Comparison of ENCODE assay signal across 36 cellular contexts in genomic region chr7:30929686-30930085, GRCh38. TPM values are rescaled to one million over a fixed set of nuclear protein-coding genes. Genes with fewer than 3 reads are reported as not detected.
DNase-seq lines count a peak whose midpoint lies in the region; ATAC-seq and TF ChIP-seq lines count a peak whose summit lies in the region.
"Had no signal": no experiment of that assay in that cellular context is flagged by ENCODE, and none has a peak within 500 bp of the region (broad histone marks: within the 10 kb centered on the region; RNA-seq: fewer than 3 reads in every experiment).

No MANE protein-coding gene starts in this region.

- no peaks in the 10 kb centered on the region for H3K9me3 ChIP-seq in body of pancreas
- H3K9me3 ChIP-seq in mucosa of descending colon = no peaks in the 10 kb centered on the region
- no peaks in the 10 kb centered on the region for H3K9me3 ChIP-seq in testis
- H3K9me3 ChIP-seq: adrenal gland, ovary, right atrium auricular region had no signal

- no peak overlapping the region for H3K27ac Mint-ChIP-seq in glutamatergic neuron (ENCODE audit: unreplicated experiment)
- H3K27ac Mint-ChIP-seq: memory B cell, naive B cell, T-helper 17 cell had no signal

- 65 to 76% methylated on average over 4 of the region's 4 CpGs for WGBS in body of pancreas, 2 donors
- 95 to 100% methylated on average over 3 to 4 of the region's 4 CpGs for WGBS in testis, 2 donors

- no peak for ATAC-seq in Right ventricle myocardium inferior
- ATAC-seq in body of pancreas = no peak
- ATAC-seq in mucosa of descending colon = no peak
- no peak for ATAC-seq in HG03280 (IDR thresholded peaks at IDR 0.05; ENCODE audit: unreplicated experiment)
- ATAC-seq: activated CD4-positive, CD25-positive, alpha-beta regulatory T cell treated with anti-CD3 and anti-CD28 coated beads, Interleukin-2, amount 50 U/mL, for 24 hours; heart left ventricle; left colon; T-helper 17 cell had no signal

- no peak for TF ChIP-seq CTCF in body of pancreas (IDR thresholded peaks at IDR 0.05)
- TF ChIP-seq CTCF in mucosa of descending colon (IDR thresholded peaks at IDR 0.05) = no peak
- TF ChIP-seq CTCF in testis (IDR thresholded peaks at IDR 0.05) = no peak
- no peak for TF ChIP-seq CTCF in glutamatergic neuron (IDR thresholded peaks at IDR 0.05; ENCODE audit: partially characterized antibody, unreplicated experiment)

- peaks cover 25% of the 10 kb centered on the region for H3K4me1 ChIP-seq in body of pancreas
- H3K4me1 ChIP-seq in mucosa of descending colon (ENCODE audit: low read depth) = no peaks in the 10 kb centered on the region
- no peaks in the 10 kb centered on the region for H3K4me1 ChIP-seq in testis
- H3K4me1 ChIP-seq: adrenal gland had no signal

- TF ChIP-seq POLR2A in body of pancreas (IDR thresholded peaks at IDR 0.05) (no peak), testis (IDR thresholded peaks at IDR 0.05) (no peak)

- H3K27me3 ChIP-seq in body of pancreas (no peaks in the 10 kb centered on the region), testis (no peaks in the 10 kb centered on the region)
- H3K27me3 ChIP-seq: adrenal gland; BLaER1 treated with 17β-estradiol and CSF1 and Interleukin-3, amounts not matched to agents 10 nM and 100 nM; heart left ventricle; ovary; right atrium auricular region had no signal

- DNase-seq in cardiac septum (ENCODE audit: low spot score) = peak; percentile 61
- DNase-seq in Right ventricle myocardium inferior (ENCODE audit: missing footprints) = no peak
- peak; percentile 1 to 9 (median 6) for DNase-seq in body of pancreas
- peak in 2 of 3 donors; percentile 1 to 13 for DNase-seq in mucosa of descending colon
- peak; percentile 1 for DNase-seq in testis
- no peak for DNase-seq in hippocampal formation (lab: John Stamatoyannopoulos, UW)
- no peak for DNase-seq in glutamatergic neuron
- DNase-seq: activated CD4-positive, alpha-beta T cell treated with anti-CD3 and anti-CD28 coated beads, Interleukin-2, amount 50 U/mL, for 48 hours; activated naive CD4-positive, alpha-beta T cell treated with Interleukin-2 at 50 U/mL for 16 hours; COR-L47; DMS79; effector CD4-positive, alpha-beta T cell; GDM1; Karpas-422; left colon; naive B cell; NCI-H1436; NCI-H446; NCI-H82; stimulated activated CD4-positive, alpha-beta T cell treated with anti-CD3 and anti-CD28 coated beads, Interleukin-2, amount 100 ng/mL, for 48 hours had no signal

- H3K36me3 ChIP-seq in body of pancreas (replicated peaks in 1 of 2; ENCODE audit: insufficient read depth in 1 of 2, low read depth in 2 of 2) = peaks cover 2 to 6% of the 10 kb centered on the region in 2 donors
- H3K36me3 ChIP-seq in mucosa of descending colon (ENCODE audit: low read depth) = no peaks in the 10 kb centered on the region
- H3K36me3 ChIP-seq in testis (ENCODE audit: low read depth, missing control alignments) = no peaks in the 10 kb centered on the region
- H3K36me3 ChIP-seq: adrenal gland; BLaER1 treated with 17β-estradiol and CSF1 and Interleukin-3, amounts not matched to agents 10 nM and 100 nM; ovary had no signal

- peak overlapping the region; percentile 28 to 89 (median 87) for H3K27ac ChIP-seq in body of pancreas
- no peak overlapping the region for H3K27ac ChIP-seq in testis
- H3K27ac ChIP-seq: adrenal gland; BLaER1 treated with 17β-estradiol and CSF1 and Interleukin-3, amounts not matched to agents 10 nM and 100 nM; epithelial cell of prostate; HL-60; ovary; right atrium auricular region; SK-N-MC had no signal

- intact Hi-C loops in cardiac septum (cut with DNase I) = no loop called here
- intact Hi-C loops in Right ventricle myocardium inferior (cut with DNase I) = no loop called here
- intact Hi-C loops in body of pancreas (cut with DNase I) = no loop called here
- intact Hi-C loops in mucosa of descending colon (cut with DNase I, micrococcal nuclease) = no loop called here
- intact Hi-C loops in testis (cut with DNase I; ENCODE audit: low total_unique reads) = no loop called here

- H3K4me3 ChIP-seq in body of pancreas (no peak overlapping the region), mucosa of descending colon (no peak overlapping the region), testis (no peak overlapping the region)
- H3K4me3 ChIP-seq: adrenal gland; BLaER1 treated with 17β-estradiol and CSF1 and Interleukin-3, amounts not matched to agents 10 nM and 100 nM; heart left ventricle; ovary; right atrium auricular region; SK-N-MC had no signal

- H3K4me3 Mint-ChIP-seq in glutamatergic neuron (ENCODE audit: unreplicated experiment) = no peak overlapping the region
- H3K4me3 Mint-ChIP-seq: memory B cell, naive B cell, T-helper 17 cell had no signal

- H3K4me1 Mint-ChIP-seq in glutamatergic neuron (ENCODE audit: low read depth, unreplicated experiment) = peaks cover 7% of the 10 kb centered on the region
- H3K4me1 Mint-ChIP-seq: memory B cell, naive B cell, T-helper 17 cell had no signal

- H3K27me3 Mint-ChIP-seq in glutamatergic neuron (ENCODE audit: unreplicated experiment) = peaks cover 8% of the 10 kb centered on the region
- H3K27me3 Mint-ChIP-seq: brain had no signal

- no peaks in the 10 kb centered on the region for H3K36me3 Mint-ChIP-seq in glutamatergic neuron (ENCODE audit: unreplicated experiment)
- H3K36me3 Mint-ChIP-seq: memory B cell, naive B cell had no signal

- peaks cover 3% of the 10 kb centered on the region for H3K9me3 Mint-ChIP-seq in glutamatergic neuron (ENCODE audit: unreplicated experiment)

RNA-seq across cellular contexts. Expression of gene AQP1, which starts 18.0 kb away (rescaled TPM):
- 155 TPM for total RNA-seq in cardiac septum
- total RNA-seq in Right ventricle myocardium inferior = 284 TPM
- 100 to 1,000 TPM; 197 to 204 TPM for total RNA-seq in body of pancreas
- 10 to 100 TPM; 43.0 to 89.6 (median 48.1) TPM for total RNA-seq in mucosa of descending colon
- 10 to 100 TPM; 15.2 to 28.1 TPM for total RNA-seq in testis
- 55.8 TPM for polyA plus RNA-seq in testis (ENCODE audit: insufficient read depth, low read depth, low replicate concordance)
- total RNA-seq in glutamatergic neuron (ENCODE audit: unreplicated experiment) = not detected

RNA-seq across cellular contexts. Expression of gene GHRHR, which starts 34.1 kb away (rescaled TPM):
- total RNA-seq in cardiac septum = not detected
- total RNA-seq in Right ventricle myocardium inferior = not detected
- total RNA-seq in body of pancreas = not detected
- not detected for total RNA-seq in mucosa of descending colon
- 1 to 10 TPM; 1.4 to 3.6 TPM for total RNA-seq in testis
- polyA plus RNA-seq in testis (ENCODE audit: insufficient read depth, low read depth, low replicate concordance) = 2.1 TPM
- total RNA-seq in glutamatergic neuron (ENCODE audit: unreplicated experiment) = not detected
- total RNA-seq: heart left ventricle, left colon, ovary, right atrium auricular region, RPMI7951, T-helper 17 cell, urinary bladder had no signal
- polyA plus RNA-seq: AG04450, heart left ventricle, ovary, urinary bladder had no signal

Comparison
In these comparisons a context has a peak if more than half of its experiments do, and no peak if none do; other contexts are left out.
1. DNase-seq: peak in cardiac septum (single experiment), body of pancreas (4 of 4), mucosa of descending colon (2 of 3) and testis (single experiment); none in Right ventricle myocardium inferior (single experiment), hippocampal formation (0 of 2) and glutamatergic neuron (single experiment).
2. H3K27ac ChIP-seq: peak in body of pancreas (4 of 4); none in testis (0 of 2).
3. RNA of gene AQP1, which starts 18.0 kb away (total RNA-seq): 284 TPM in Right ventricle myocardium inferior (single experiment), 197 to 204 TPM in body of pancreas, 155 TPM in cardiac septum (single experiment), 43.0 to 89.6 TPM in mucosa of descending colon and 15.2 to 28.1 TPM in testis; not detected in glutamatergic neuron (single experiment); every median in the first group is over 10 times any median in the second.